9 cellular contexts compared by ENCODE assay signal in genomic region chr11:77039491-77040400, GRCh38. TPM values are rescaled to one million over a fixed set of nuclear protein-coding genes. Genes with fewer than 3 reads are reported as not detected.
DNase-seq lines count a peak whose midpoint lies in the region; ATAC-seq, FAIRE-seq and TF ChIP-seq lines count a peak whose summit lies in the region.
"Had no signal": no experiment of that assay in that cellular context is flagged by ENCODE, and none has a peak within 500 bp of the region (broad histone marks: within the 10 kb centered on the region; RNA-seq: fewer than 3 reads in every experiment).

No MANE protein-coding gene starts in this region.

- TF ChIP-seq CTCF in WERI-Rb-1 (IDR thresholded peaks at IDR 0.05; ENCODE audit: low read depth, low read length) (peak; percentile 68), parathyroid adenoma (IDR thresholded peaks at IDR 0.05) (no peak)

- H3K27ac ChIP-seq in WERI-Rb-1 (no peak overlapping the region), parathyroid adenoma (no peak overlapping the region)

- no peaks in the 10 kb centered on the region for H3K36me3 ChIP-seq in WERI-Rb-1
- H3K36me3 ChIP-seq in parathyroid adenoma (ENCODE audit: control insufficient read depth, insufficient read depth, low read length) = no peaks in the 10 kb centered on the region

- no peak for ATAC-seq in GM18861 (IDR thresholded peaks at IDR 0.05; ENCODE audit: unreplicated experiment)
- no peak for ATAC-seq in GM19467 (IDR thresholded peaks at IDR 0.05; ENCODE audit: unreplicated experiment)

- H3K4me1 ChIP-seq in parathyroid adenoma = no peaks in the 10 kb centered on the region

- FAIRE-seq in frontal cortex (lab: Jason Lieb, UNC) = no peak
- FAIRE-seq: G401.6 had no signal

- peak overlapping the region; percentile 42 for H2AFZ ChIP-seq in parathyroid adenoma

- peak overlapping the region; percentile 31 for H3K4me2 ChIP-seq in parathyroid adenoma (ENCODE audit: low read length)

- H3K9ac ChIP-seq in parathyroid adenoma = no peak overlapping the region

- H3K79me2 ChIP-seq in parathyroid adenoma = no peaks in the 10 kb centered on the region

- H3K27me3 ChIP-seq in WERI-Rb-1 (ENCODE audit: insufficient read depth, low read depth, severe bottlenecking) (no peaks in the 10 kb centered on the region), parathyroid adenoma (ENCODE audit: control insufficient read depth, insufficient read depth, low read length) (no peaks in the 10 kb centered on the region)

- peak overlapping the region; percentile 23 for H3K4me3 ChIP-seq in WERI-Rb-1 (ENCODE audit: low read depth, low read length)
- no peak overlapping the region for H3K4me3 ChIP-seq in parathyroid adenoma (ENCODE audit: low read depth, low read length)

- DNase-seq in activated CD4-positive, alpha-beta T cell treated with anti-CD3 and anti-CD28 coated beads for 48 hours = peak; percentile 50
- no peak for DNase-seq in activated CD4-positive, alpha-beta T cell treated with anti-CD3 and anti-CD28 coated beads for 1 hour
- DNase-seq in WERI-Rb-1 (peak; percentile 35), frontal cortex (ENCODE audit: low spot score in 2 of 2) (peak; percentile 51 to 53), dedifferentiated amniotic fluid mesenchymal stem cell (ENCODE audit: extremely low spot score) (no peak)

- H3K9me3 ChIP-seq in WERI-Rb-1 (ENCODE audit: severe bottlenecking) (no peaks in the 10 kb centered on the region), parathyroid adenoma (ENCODE audit: control insufficient read depth, low read length) (no peaks in the 10 kb centered on the region)

RNA-seq across cellular contexts. Expression of gene B3GNT6, which starts 5.5 kb away (rescaled TPM):
- not detected for total RNA-seq in frontal cortex

RNA-seq across cellular contexts. Expression of gene CAPN5, which starts 27.0 kb away (rescaled TPM):
- 8.6 TPM for total RNA-seq in frontal cortex

Comparison
In these comparisons a context has a peak if more than half of its experiments do, and no peak if none do; other contexts are left out.
1. DNase-seq: peak in activated CD4-positive, alpha-beta T cell treated with anti-CD3 and anti-CD28 coated beads for 48 hours (single experiment), WERI-Rb-1 (single experiment) and frontal cortex (2 of 2); none in activated CD4-positive, alpha-beta T cell treated with anti-CD3 and anti-CD28 coated beads for 1 hour (single experiment) and dedifferentiated amniotic fluid mesenchymal stem cell (single experiment).